In the genomic region with DNA sequence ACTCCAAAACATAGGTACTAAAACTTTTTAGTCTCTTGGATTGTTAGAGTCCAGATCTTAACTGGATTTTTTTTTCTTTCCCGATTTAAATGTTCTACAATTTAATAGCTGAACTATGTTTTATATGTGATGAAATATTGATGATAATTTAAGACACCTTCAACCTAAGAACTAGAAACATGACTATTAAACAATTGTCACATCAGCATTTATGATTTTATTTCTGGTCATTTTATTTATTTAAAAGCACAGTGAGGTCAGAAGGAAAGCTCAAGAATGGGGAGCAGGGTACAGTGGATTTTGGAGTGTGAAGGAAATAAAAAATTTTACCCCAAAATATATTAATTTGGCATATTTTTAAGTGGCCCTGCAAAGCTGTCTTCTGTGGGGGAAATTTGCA, we compare ENCODE assay signal across 20 cellular contexts.
"Had no signal": no experiment of that assay in that cellular context is flagged by ENCODE, and none has a peak within 500 bp of the region (broad histone marks: within the 10 kb centered on the region; RNA-seq: fewer than 3 reads in every experiment).

No MANE protein-coding gene starts in this region.

- H3K36me3 ChIP-seq: colonic mucosa, esophagus muscularis mucosa, gastroesophageal sphincter, heart left ventricle, neural progenitor cell, stomach, thyroid gland had no signal

- DNase-seq: colonic mucosa; effector CD8-positive, alpha-beta T cell; endodermal cell; heart left ventricle; mucosa of descending colon; naive B cell; stimulated activated CD4-positive, alpha-beta T cell treated with anti-CD3 and anti-CD28 coated beads, Interleukin-2, amount 100 ng/mL, for 24 hours; stimulated activated CD4-positive, alpha-beta T cell treated with anti-CD3 and anti-CD28 coated beads, Interleukin-4, amount 100 ng/mL, for 24 hours; stimulated activated naive CD4-positive, alpha-beta T cell treated with Interleukin-2 at 50 U/mL for 16 hours; stomach; thyroid gland had no signal

- H3K27me3 ChIP-seq: colonic mucosa, esophagus muscularis mucosa, foreskin keratinocyte, gastroesophageal sphincter, hepatocyte, neural progenitor cell, stomach, thyroid gland had no signal

- H3K4me2 ChIP-seq: hepatocyte, neural progenitor cell had no signal

- ATAC-seq: gastroesophageal sphincter; heart left ventricle; mucosa of descending colon; sciatic nerve; stimulated activated effector memory CD8-positive, alpha-beta T cell treated with anti-CD3 and anti-CD28 coated beads, Interleukin-12 subunit alpha, Interleukin-12 subunit beta, amount 100 ng/mL, for 72 hours had no signal

- H3K79me2 ChIP-seq: hepatocyte, parathyroid adenoma had no signal

- H2AFZ ChIP-seq: hepatocyte, neural progenitor cell, parathyroid adenoma had no signal

- H3K27ac ChIP-seq: colonic mucosa, esophagus muscularis mucosa, foreskin keratinocyte, gastroesophageal sphincter, heart left ventricle, hepatocyte, neural progenitor cell, parathyroid adenoma, stomach, thyroid gland had no signal

- H3K4me1 ChIP-seq: colonic mucosa, esophagus muscularis mucosa, foreskin keratinocyte, gastroesophageal sphincter, heart left ventricle, neural progenitor cell, parathyroid adenoma, stomach, thyroid gland had no signal

- H3K4me3 ChIP-seq: colonic mucosa, esophagus muscularis mucosa, gastroesophageal sphincter, heart left ventricle, hepatocyte, lung, mucosa of descending colon, neural progenitor cell, stomach, thyroid gland had no signal

- H3K9me3 ChIP-seq: colonic mucosa, esophagus muscularis mucosa, gastroesophageal sphincter, heart left ventricle, mucosa of descending colon, thyroid gland had no signal

- H3K9ac ChIP-seq: neural progenitor cell, parathyroid adenoma had no signal
